In genomic region chr11:1292644-1293618, GRCh38 we compare ENCODE assay signal across 24 cellular contexts. TPM values are rescaled to one million over a fixed set of nuclear protein-coding genes. Genes with fewer than 3 reads are reported as not detected.
DNase-seq lines count a peak whose midpoint lies in the region; ATAC-seq and TF ChIP-seq lines count a peak whose summit lies in the region.
"Had no signal": no experiment of that assay in that cellular context is flagged by ENCODE, and none has a peak within 500 bp of the region (broad histone marks: within the 10 kb centered on the region; RNA-seq: fewer than 3 reads in every experiment).

No MANE protein-coding gene starts in this region.

- CTCF ChIA-PET in activated CD4-positive, alpha-beta memory T cell treated with anti-CD3 and anti-CD28 coated beads for 36 hours (lab: Charles Lee): interaction anchor here (1.5 to 1.7 kb wide), 2 partner anchors 222 to 282 kb away, joined by 6 to 8 read pairs; no protein-coding TSS in a partner anchor

- TF ChIP-seq CTCF in left ventricle myocardium inferior (IDR thresholded peaks at IDR 0.05; ENCODE audit: borderline replicate concordance) (no peak), ovary (IDR thresholded peaks at IDR 0.05) (no peak)

- H3K27me3 Mint-ChIP-seq in stimulated activated naive CD8-positive, alpha-beta T cell treated with anti-CD3 and anti-CD28 coated beads, Interleukin-15, Interleukin-2, amounts not matched to agents 100 ng/mL and 50 ng/mL, for 24 hours: no peaks in the 10 kb centered on the region
- H3K27me3 Mint-ChIP-seq in activated CD4-positive, alpha-beta memory T cell treated with anti-CD3 and anti-CD28 coated beads for 36 hours: no peaks in the 10 kb centered on the region
- H3K27me3 Mint-ChIP-seq: activated CD4-positive, alpha-beta memory T cell treated with anti-CD3 and anti-CD28 coated beads, Interleukin-2, amount 10 ng/mL, durations not matched to agents 7 days and 5 days had no signal

- H3K4me1 Mint-ChIP-seq in stimulated activated naive CD8-positive, alpha-beta T cell treated with anti-CD3 and anti-CD28 coated beads, Interleukin-15, Interleukin-2, amounts not matched to agents 100 ng/mL and 50 ng/mL, for 24 hours (ENCODE audit: low read depth): no peaks in the 10 kb centered on the region
- H3K4me1 Mint-ChIP-seq in activated CD4-positive, alpha-beta memory T cell treated with anti-CD3 and anti-CD28 coated beads for 36 hours (ENCODE audit: low read depth): no peaks in the 10 kb centered on the region
- H3K4me1 Mint-ChIP-seq: activated CD4-positive, alpha-beta memory T cell treated with anti-CD3 and anti-CD28 coated beads, Interleukin-2, amount 10 ng/mL, durations not matched to agents 7 days and 5 days had no signal

- POLR2A ChIA-PET in activated CD4-positive, alpha-beta memory T cell treated with anti-CD3 and anti-CD28 coated beads for 36 hours (lab: Charles Lee): no interaction called here

- no peak overlapping the region for H3K4me3 Mint-ChIP-seq in stimulated activated naive CD8-positive, alpha-beta T cell treated with anti-CD3 and anti-CD28 coated beads, Interleukin-15, Interleukin-2, amounts not matched to agents 100 ng/mL and 50 ng/mL, for 24 hours
- no peak overlapping the region for H3K4me3 Mint-ChIP-seq in activated CD4-positive, alpha-beta memory T cell treated with anti-CD3 and anti-CD28 coated beads for 36 hours
- H3K4me3 Mint-ChIP-seq: activated CD4-positive, alpha-beta memory T cell treated with anti-CD3 and anti-CD28 coated beads, Interleukin-2, amount 10 ng/mL, durations not matched to agents 7 days and 5 days had no signal

- H3K4me1 ChIP-seq in left ventricle myocardium inferior (peaks cover 25% of the 10 kb centered on the region), ovary (ENCODE audit: insufficient read depth) (no peaks in the 10 kb centered on the region), aorta (ENCODE audit: control insufficient read depth in 1 of 2, insufficient read depth in 2 of 2, low read length in 2 of 2) (no peaks in the 10 kb centered on the region)

- intact Hi-C loops in left ventricle myocardium inferior (cut with micrococcal nuclease) (no loop called here), ovary (cut with DNase I) (no loop called here), aorta (cut with DNase I) (no loop called here)
- intact Hi-C loops in activated CD4-positive, alpha-beta memory T cell treated with anti-CD3 and anti-CD28 coated beads for 36 hours (cut with micrococcal nuclease): no loop called here

- no peak for ATAC-seq in stimulated activated naive CD8-positive, alpha-beta T cell treated with anti-CD3 and anti-CD28 coated beads, Interleukin-15, Interleukin-2, amounts not matched to agents 100 U/mL and 50 U/mL, for 24 hours
- ATAC-seq in aorta (ENCODE audit: low FRiP score) (peak; percentile 9), HG02970 (IDR thresholded peaks at IDR 0.05; ENCODE audit: low FRiP score, unreplicated experiment) (no peak)
- ATAC-seq: gastrocnemius medialis had no signal

- no peaks in the 10 kb centered on the region for H3K27me3 ChIP-seq in left ventricle myocardium inferior (ENCODE audit: low read depth)
- no peaks in the 10 kb centered on the region for H3K27me3 ChIP-seq in ovary
- H3K27me3 ChIP-seq in aorta (ENCODE audit: control insufficient read depth in 1 of 2, insufficient read depth in 2 of 2, low read length in 1 of 2): no peaks in the 10 kb centered on the region
- H3K27me3 ChIP-seq: gastrocnemius medialis had no signal

- WGBS in ovary, 3 donors: 87 to 88% (median 87%) methylated on average over 43 of the region's 43 CpGs
- 91 to 93% methylated on average over 43 of the region's 43 CpGs for WGBS in aorta, 2 donors

- DNase-seq in stimulated activated naive CD8-positive, alpha-beta T cell treated with anti-CD3 and anti-CD28 coated beads, Interleukin-15, Interleukin-2, amounts not matched to agents 100 U/mL and 50 U/mL, for 24 hours: no peak
- DNase-seq in left ventricle myocardium inferior (peak; percentile 11), ovary (peak in 4 of 5 donors; percentile 8 to 23 (median 14)), aorta (peak; percentile 42 to 69), pons (ENCODE audit: low spot score) (no peak)
- no peak for DNase-seq in activated CD4-positive, alpha-beta memory T cell treated with anti-CD3 and anti-CD28 coated beads for 36 hours
- DNase-seq: ACHN; activated CD4-positive, alpha-beta memory T cell treated with anti-CD3 and anti-CD28 coated beads, Interleukin-2, amount 10 ng/mL, durations not matched to agents 7 days and 5 days; activated CD4-positive, CD25-positive, alpha-beta regulatory T cell; activated T-cell treated with anti-CD3 and anti-CD28 coated beads for 4 hours; effector CD8-positive, alpha-beta T cell; KG1; kidney glomerular epithelial cell; NCI-H1092; NCI-H2029; NCI-H446; retina; T-helper 9 cell had no signal

- peaks cover 53% of the 10 kb centered on the region for H3K36me3 ChIP-seq in left ventricle myocardium inferior
- no peaks in the 10 kb centered on the region for H3K36me3 ChIP-seq in ovary
- peaks cover 0 to 6% of the 10 kb centered on the region in 2 donors for H3K36me3 ChIP-seq in aorta (ENCODE audit: control insufficient read depth in 1 of 2, insufficient read depth in 2 of 2, low read length in 1 of 2)

- H3K36me3 Mint-ChIP-seq in stimulated activated naive CD8-positive, alpha-beta T cell treated with anti-CD3 and anti-CD28 coated beads, Interleukin-15, Interleukin-2, amounts not matched to agents 100 ng/mL and 50 ng/mL, for 24 hours (ENCODE audit: low read depth): peaks cover 21% of the 10 kb centered on the region
- peaks cover 10% of the 10 kb centered on the region for H3K36me3 Mint-ChIP-seq in activated CD4-positive, alpha-beta memory T cell treated with anti-CD3 and anti-CD28 coated beads for 36 hours

- no peaks in the 10 kb centered on the region for H3K9me3 ChIP-seq in left ventricle myocardium inferior (replicated peaks)
- H3K9me3 ChIP-seq in ovary: no peaks in the 10 kb centered on the region
- H3K9me3 ChIP-seq in aorta (ENCODE audit: control insufficient read depth, low read length): no peaks in the 10 kb centered on the region
- H3K9me3 ChIP-seq: gastrocnemius medialis, mucosa of descending colon, SK-N-SH, thoracic aorta had no signal

- no peak for TF ChIP-seq POLR2A in ovary (IDR thresholded peaks at IDR 0.05)

- no peak overlapping the region for H3K4me3 ChIP-seq in left ventricle myocardium inferior
- no peak overlapping the region for H3K4me3 ChIP-seq in ovary
- no peak overlapping the region for H3K4me3 ChIP-seq in aorta (ENCODE audit: low read length in 2 of 2)
- H3K4me3 ChIP-seq: gastrocnemius medialis, mucosa of descending colon, thoracic aorta had no signal

- peak overlapping the region; percentile 13 for H3K27ac Mint-ChIP-seq in stimulated activated naive CD8-positive, alpha-beta T cell treated with anti-CD3 and anti-CD28 coated beads, Interleukin-15, Interleukin-2, amounts not matched to agents 100 ng/mL and 50 ng/mL, for 24 hours
- no peak overlapping the region for H3K27ac Mint-ChIP-seq in activated CD4-positive, alpha-beta memory T cell treated with anti-CD3 and anti-CD28 coated beads for 36 hours
- H3K27ac Mint-ChIP-seq: activated CD4-positive, alpha-beta memory T cell treated with anti-CD3 and anti-CD28 coated beads, Interleukin-2, amount 10 ng/mL, durations not matched to agents 7 days and 5 days had no signal

- TF ChIP-seq EP300 in ovary (IDR thresholded peaks at IDR 0.05): no peak

- H3K9me3 Mint-ChIP-seq in stimulated activated naive CD8-positive, alpha-beta T cell treated with anti-CD3 and anti-CD28 coated beads, Interleukin-15, Interleukin-2, amounts not matched to agents 100 ng/mL and 50 ng/mL, for 24 hours: no peaks in the 10 kb centered on the region
- no peaks in the 10 kb centered on the region for H3K9me3 Mint-ChIP-seq in activated CD4-positive, alpha-beta memory T cell treated with anti-CD3 and anti-CD28 coated beads for 36 hours
- H3K9me3 Mint-ChIP-seq: activated CD4-positive, alpha-beta memory T cell treated with anti-CD3 and anti-CD28 coated beads, Interleukin-2, amount 10 ng/mL, durations not matched to agents 7 days and 5 days had no signal

- H3K27ac ChIP-seq in left ventricle myocardium inferior (replicated peaks): no peak overlapping the region
- no peak overlapping the region for H3K27ac ChIP-seq in ovary
- H3K27ac ChIP-seq in aorta (ENCODE audit: low read depth in 1 of 2, low read length in 2 of 2): no peak overlapping the region
- H3K27ac ChIP-seq: gastrocnemius medialis, thoracic aorta had no signal

RNA-seq across cellular contexts. Expression of gene TOLLIP, which starts 16.5 kb away (rescaled TPM):
- total RNA-seq in left ventricle myocardium inferior (51.9 TPM), ovary (10 to 100 TPM; 26.1 to 60.8 (median 53.9) TPM), aorta (10 to 100 TPM; 49.1 to 52.1 TPM)
- polyA plus RNA-seq in ovary (10 to 100 TPM; 14.1 to 25.8 TPM), aorta (10 to 100 TPM; 20.0 to 20.7 TPM)
- total RNA-seq in activated CD4-positive, alpha-beta memory T cell treated with anti-CD3 and anti-CD28 coated beads for 36 hours: 10 to 100 TPM; 30.0 to 32.1 TPM

Comparison
In these comparisons a context has a peak if more than half of its experiments do, and no peak if none do; other contexts are left out.
1. DNase-seq: peak in left ventricle myocardium inferior (single experiment), ovary (4 of 5) and aorta (2 of 2); none in stimulated activated naive CD8-positive, alpha-beta T cell treated with anti-CD3 and anti-CD28 coated beads, Interleukin-15, Interleukin-2, amounts not matched to agents 100 U/mL and 50 U/mL, for 24 hours (single experiment), activated CD4-positive, alpha-beta memory T cell treated with anti-CD3 and anti-CD28 coated beads for 36 hours (single experiment) and pons (single experiment).